10 cellular contexts compared by ENCODE assay signal in genomic region chr19:58556633-58557252, GRCh38. TPM values are rescaled to one million over a fixed set of nuclear protein-coding genes. Genes with fewer than 3 reads are reported as not detected.
DNase-seq lines count a peak whose midpoint lies in the region; ATAC-seq and TF ChIP-seq lines count a peak whose summit lies in the region.
"Had no signal": no experiment of that assay in that cellular context is flagged by ENCODE, and none has a peak within 500 bp of the region (broad histone marks: within the 10 kb centered on the region; RNA-seq: fewer than 3 reads in every experiment).

No MANE protein-coding gene starts in this region.

- H3K27me3 Mint-ChIP-seq in neural crest cell (ENCODE audit: low read depth) = peaks cover 31% of the 10 kb centered on the region

- TF ChIP-seq CTCF in MM.1S (IDR thresholded peaks at IDR 0.05; ENCODE audit: low read length) (no peak), dorsolateral prefrontal cortex (IDR thresholded peaks at IDR 0.05 in 54 of 56, conservative IDR thresholded peaks at IDR 0.05 in 2 of 56; ENCODE audit: low read depth in 1 of 56, partially characterized antibody in 56 of 56) (no peak), neural crest cell (conservative IDR thresholded peaks at IDR 0.05) (no peak)

- H3K4me1 Mint-ChIP-seq in neural crest cell = peaks cover 70% of the 10 kb centered on the region

- H3K9me3 Mint-ChIP-seq in neural crest cell = no peaks in the 10 kb centered on the region

- H3K27me3 ChIP-seq in BLaER1 treated with 17β-estradiol and CSF1 and Interleukin-3, amounts not matched to agents 10 nM and 100 nM = peaks cover 0 to 2% (median 0%) of the 10 kb centered on the region in 11 experiments; a peak in 1 of 22 replicates
- H3K27me3 ChIP-seq in MM.1S (replicated peaks; ENCODE audit: insufficient read depth, low read length) (no peaks in the 10 kb centered on the region), dorsolateral prefrontal cortex (no peaks in the 10 kb centered on the region)

- H2AFZ ChIP-seq in MM.1S (ENCODE audit: low read length) = no peak overlapping the region

- no peak for ATAC-seq in GM21619 (IDR thresholded peaks at IDR 0.05; ENCODE audit: unreplicated experiment)
- ATAC-seq in GM18909 (IDR thresholded peaks at IDR 0.05; ENCODE audit: poor library complexity, unreplicated experiment) = no peak
- ATAC-seq in HG03378 (IDR thresholded peaks at IDR 0.05; ENCODE audit: unreplicated experiment) = no peak

- peaks cover 41% of the 10 kb centered on the region for H3K79me2 ChIP-seq in MM.1S (ENCODE audit: low read length)

- H3K36me3 ChIP-seq in BLaER1 treated with 17β-estradiol and CSF1 and Interleukin-3, amounts not matched to agents 10 nM and 100 nM = peaks cover 33 to 47% (median 41%) of the 10 kb centered on the region in 11 experiments
- H3K36me3 ChIP-seq in MM.1S (replicated peaks; ENCODE audit: insufficient read depth, low read length) = no peaks in the 10 kb centered on the region

- peak overlapping the region; percentile 87 for H3K27ac Mint-ChIP-seq in neural crest cell (ENCODE audit: unreplicated experiment)

- H3K4me2 ChIP-seq in BLaER1 treated with 17β-estradiol and CSF1 and Interleukin-3, amounts not matched to agents 10 nM and 100 nM = peak overlapping the region; percentile 89 to 100 (median 98)
- H3K4me2 ChIP-seq in MM.1S (ENCODE audit: low read depth, low read length) = peak overlapping the region; percentile 84

- H3F3A ChIP-seq in MM.1S (ENCODE audit: insufficient read depth, low read length) = peaks cover 60% of the 10 kb centered on the region

- H3K9ac ChIP-seq in BLaER1 treated with 17β-estradiol and CSF1 and Interleukin-3, amounts not matched to agents 10 nM and 100 nM = peak overlapping the region; percentile 89 to 98 (median 96)
- peak overlapping the region; percentile 82; the same call in 1 of the 2 replicates for H3K9ac ChIP-seq in MM.1S (ENCODE audit: low read length)

- peaks cover 0 to 48% (median 29%) of the 10 kb centered on the region in 11 experiments; a peak in 20 of 22 replicates for H4K20me1 ChIP-seq in BLaER1 treated with 17β-estradiol and CSF1 and Interleukin-3, amounts not matched to agents 10 nM and 100 nM
- no peaks in the 10 kb centered on the region for H4K20me1 ChIP-seq in MM.1S (ENCODE audit: insufficient read depth, low read length)

- H3K4me3 Mint-ChIP-seq in neural crest cell = peak overlapping the region; percentile 94

- peaks cover 61 to 75% (median 65%) of the 10 kb centered on the region in 10 experiments for H3K4me1 ChIP-seq in BLaER1 treated with 17β-estradiol and CSF1 and Interleukin-3, amounts not matched to agents 10 nM and 100 nM
- H3K4me1 ChIP-seq in MM.1S (ENCODE audit: low read length) = peaks cover 26% of the 10 kb centered on the region

- intact Hi-C loops in dorsolateral prefrontal cortex (cut with DNase I) = no loop called here

- peak overlapping the region; percentile 95 to 99 (median 98); a peak in 21 of 22 replicates for H3K27ac ChIP-seq in BLaER1 treated with 17β-estradiol and CSF1 and Interleukin-3, amounts not matched to agents 10 nM and 100 nM
- peak overlapping the region; percentile 77; the same call in 1 of the 2 replicates for H3K27ac ChIP-seq in MM.1S (ENCODE audit: low read length)
- H3K27ac ChIP-seq in dorsolateral prefrontal cortex = peak overlapping the region in 18 of 59 donors; percentile 9 to 100 (median 100)

- peaks cover 34% of the 10 kb centered on the region for H3K36me3 Mint-ChIP-seq in neural crest cell (ENCODE audit: low read depth)

- no peak for DNase-seq in MM.1S
- DNase-seq in dorsolateral prefrontal cortex = peak in 1 of 10 donors; percentile 22
- no peak for DNase-seq in neural crest cell (ENCODE audit: low read depth, low spot score)
- no peak for DNase-seq in activated CD4-positive, CD25-positive, alpha-beta regulatory T cell treated with anti-CD3 and anti-CD28 coated beads, Interleukin-2, amount 50 U/mL, for 72 hours
- DNase-seq: central memory CD4-positive, alpha-beta T cell; NCI-H1105 treated with DMSO at 0.1 percent for 48 hours had no signal

- H3K9me2 ChIP-seq in MM.1S (replicated peaks; ENCODE audit: insufficient read depth, low read length) = no peaks in the 10 kb centered on the region

- no peaks in the 10 kb centered on the region for H3K9me3 ChIP-seq in BLaER1 treated with 17β-estradiol and CSF1 and Interleukin-3, amounts not matched to agents 10 nM and 100 nM (replicated peaks in 1 of 11)
- no peaks in the 10 kb centered on the region for H3K9me3 ChIP-seq in MM.1S (replicated peaks; ENCODE audit: insufficient read depth, low read length)

- peak overlapping the region; percentile 76 to 98 (median 94) for H3K4me3 ChIP-seq in BLaER1 treated with 17β-estradiol and CSF1 and Interleukin-3, amounts not matched to agents 10 nM and 100 nM
- H3K4me3 ChIP-seq in MM.1S (ENCODE audit: low read length) (peak overlapping the region; percentile 97), dorsolateral prefrontal cortex (peak overlapping the region in 47 of 59 donors; percentile 59 to 99 (median 82))

RNA-seq across cellular contexts. Expression of gene UBE2M, which starts 1.7 kb away (rescaled TPM):
- 100 to 1,000 TPM in 116 of 120 experiments, 10 to 100 TPM in 4; 77.3 to 195 (median 134) TPM for total RNA-seq in dorsolateral prefrontal cortex
- total RNA-seq in neural crest cell = 113 and 119 TPM in 2 replicates

RNA-seq across cellular contexts. Expression of gene CHMP2A, which starts 1.8 kb away (rescaled TPM):
- total RNA-seq in dorsolateral prefrontal cortex (100 to 1,000 TPM in 58 of 120 experiments, 10 to 100 TPM in 62; 72.8 to 126 (median 99.8) TPM), neural crest cell (61.6 and 64.6 TPM in 2 replicates)

RNA-seq across cellular contexts. Expression of gene TRIM28, which starts 12.9 kb away (rescaled TPM):
- total RNA-seq in dorsolateral prefrontal cortex (100 to 1,000 TPM; 130 to 228 (median 176) TPM), neural crest cell (964 and 1,000 TPM in 2 replicates)

RNA-seq across cellular contexts. Expression of gene MZF1, which starts 16.4 kb away (rescaled TPM):
- total RNA-seq in dorsolateral prefrontal cortex (10 to 100 TPM; 26.3 to 56.0 (median 39.2) TPM), neural crest cell (40.5 and 43.3 TPM in 2 replicates)

RNA-seq across cellular contexts. Expression of gene ZBTB45, which starts 37.1 kb away (rescaled TPM):
- total RNA-seq in dorsolateral prefrontal cortex (10 to 100 TPM; 13.0 to 30.6 (median 19.7) TPM), neural crest cell (24.1 and 27.3 TPM in 2 replicates)
